8 cellular contexts compared by ENCODE assay signal in genomic region chr16:81446318-81447275, GRCh38. TPM values are rescaled to one million over a fixed set of nuclear protein-coding genes. Genes with fewer than 3 reads are reported as not detected.
DNase-seq lines count a peak whose midpoint lies in the region; ATAC-seq lines count a peak whose summit lies in the region.

No MANE protein-coding gene starts in this region.

- no peaks in the 10 kb centered on the region for H3K9me3 Mint-ChIP-seq in CD8-positive, alpha-beta memory T cell
- peaks cover 3 to 5% of the 10 kb centered on the region in 2 donors for H3K9me3 Mint-ChIP-seq in activated naive CD4-positive, alpha-beta T cell treated with anti-CD3 and anti-CD28 coated beads, Interleukin-2, amount 50 U/mL, for 72 hours

- peaks cover 60% of the 10 kb centered on the region for H3K4me1 ChIP-seq in CD8-positive, alpha-beta memory T cell (ENCODE audit: insufficient read depth, low read length)
- H3K4me1 ChIP-seq in iPS DF 6.9 (ENCODE audit: control insufficient read depth, insufficient read depth, low read length) = peaks cover 4% of the 10 kb centered on the region

- peaks cover 0 to 24% (median 7%) of the 10 kb centered on the region in 3 donors for H3K36me3 Mint-ChIP-seq in CD8-positive, alpha-beta memory T cell
- peaks cover 15 to 21% of the 10 kb centered on the region in 2 donors for H3K36me3 Mint-ChIP-seq in activated naive CD4-positive, alpha-beta T cell treated with anti-CD3 and anti-CD28 coated beads, Interleukin-2, amount 50 U/mL, for 72 hours

- WGBS in iPS DF 6.9 (ENCODE audit: insufficient coverage, insufficient read length) = no CpG with 5 or more reads among the region's 31 CpGs

- peak in 3 of 5 donors; percentile 37 to 59 (median 49) for DNase-seq in CD8-positive, alpha-beta memory T cell
- DNase-seq in HPDE6-E6E7 (ENCODE audit: extremely low spot score) = peak; percentile 60
- no peak for DNase-seq in activated naive CD4-positive, alpha-beta T cell treated with anti-CD3 and anti-CD28 coated beads, Interleukin-2, amount 50 U/mL, for 72 hours (ENCODE audit: low spot score in 2 of 2)
- DNase-seq in iPS DF 6.9 (ENCODE audit: low read depth, low spot score) = no peak
- no peak for DNase-seq in NCI-H446 treated with DMSO at 0.1 percent for 48 hours (lab: John Stamatoyannopoulos, UW)

- no peaks in the 10 kb centered on the region for H3K36me3 ChIP-seq in CD8-positive, alpha-beta memory T cell (ENCODE audit: insufficient read depth, low read length)
- H3K36me3 ChIP-seq in iPS DF 6.9 (ENCODE audit: control insufficient read depth, insufficient read depth, low read length) = no peaks in the 10 kb centered on the region

- peak overlapping the region; percentile 87 to 97 (median 94) for H3K27ac Mint-ChIP-seq in CD8-positive, alpha-beta memory T cell
- H3K27ac Mint-ChIP-seq in activated naive CD4-positive, alpha-beta T cell treated with anti-CD3 and anti-CD28 coated beads, Interleukin-2, amount 50 U/mL, for 72 hours = peak overlapping the region; percentile 75 to 88

- peaks cover 66 to 79% (median 75%) of the 10 kb centered on the region in 3 donors for H3K4me1 Mint-ChIP-seq in CD8-positive, alpha-beta memory T cell

- H3K4me3 Mint-ChIP-seq in CD8-positive, alpha-beta memory T cell = peak overlapping the region; percentile 85 to 97 (median 94)

- CTCF ChIA-PET in CD8-positive, alpha-beta memory T cell (lab: Charles Lee) = interaction anchor here (0.7 to 1.1 kb wide), 3 partner anchors 43 to 283 kb away, joined by 3 read pairs; no protein-coding TSS in a partner anchor

- H3K4me3 ChIP-seq in CD8-positive, alpha-beta memory T cell (ENCODE audit: low read length) = peak overlapping the region; percentile 81
- H3K4me3 ChIP-seq in iPS DF 6.9 (ENCODE audit: low read length) (peak overlapping the region; percentile 75; the same call in 1 of the 2 replicates), skin epidermis (peak overlapping the region; percentile 59 to 94 (median 84))

- H3K27me3 Mint-ChIP-seq in CD8-positive, alpha-beta memory T cell = peaks cover 0 to 11% of the 10 kb centered on the region in 2 donors

- H3K27me3 ChIP-seq in CD8-positive, alpha-beta memory T cell (ENCODE audit: insufficient read depth, low read length, poor library complexity, severe bottlenecking) = no peaks in the 10 kb centered on the region
- no peaks in the 10 kb centered on the region for H3K27me3 ChIP-seq in iPS DF 6.9 (ENCODE audit: control insufficient read depth, insufficient read depth, low read length)

- H3K27ac ChIP-seq in CD8-positive, alpha-beta memory T cell (ENCODE audit: low read depth, low read length) = peak overlapping the region; percentile 84
- H3K27ac ChIP-seq in iPS DF 6.9 (ENCODE audit: low read length) (no peak overlapping the region), skin epidermis (peak overlapping the region; percentile 10 to 98 (median 93))

- POLR2A ChIA-PET in CD8-positive, alpha-beta memory T cell (lab: Charles Lee) = interaction anchor here (1.4 kb wide), 1 partner anchor 74 kb away, joined by 4 read pairs; no protein-coding TSS in a partner anchor

- H3K9me3 ChIP-seq in CD8-positive, alpha-beta memory T cell (ENCODE audit: low read length) = no peaks in the 10 kb centered on the region
- H3K9me3 ChIP-seq in iPS DF 6.9 (ENCODE audit: control insufficient read depth, insufficient read depth, low read length) = no peaks in the 10 kb centered on the region

- ATAC-seq in activated naive CD4-positive, alpha-beta T cell treated with anti-CD3 and anti-CD28 coated beads, Interleukin-2, amount 50 U/mL, for 72 hours = peak in 1 of 2 donors; percentile 6
- no peak for ATAC-seq in HG03045 (IDR thresholded peaks at IDR 0.05; ENCODE audit: unreplicated experiment)
- ATAC-seq in GM21423 (IDR thresholded peaks at IDR 0.05; ENCODE audit: unreplicated experiment) = no peak

RNA-seq across cellular contexts. Expression of gene CMIP, which starts 2.0 kb away (rescaled TPM):
- total RNA-seq in CD8-positive, alpha-beta memory T cell = 10 to 100 TPM; 23.6 to 24.4 TPM
- polyA plus RNA-seq in CD8-positive, alpha-beta memory T cell = 1.0 TPM
- total RNA-seq in activated naive CD4-positive, alpha-beta T cell treated with anti-CD3 and anti-CD28 coated beads, Interleukin-2, amount 50 U/mL, for 72 hours = 10 to 100 TPM; 35.5 to 51.5 TPM

Comparison
In these comparisons a context has a peak if more than half of its experiments do, and no peak if none do; other contexts are left out.
1. DNase-seq: peak in CD8-positive, alpha-beta memory T cell (3 of 5) and HPDE6-E6E7 (single experiment); none in activated naive CD4-positive, alpha-beta T cell treated with anti-CD3 and anti-CD28 coated beads, Interleukin-2, amount 50 U/mL, for 72 hours (0 of 2), iPS DF 6.9 (single experiment) and NCI-H446 treated with DMSO at 0.1 percent for 48 hours (single experiment).
2. Peak in every context shown above with its lines, with median percentiles within 50 percentile points of each other: H3K4me3 ChIP-seq.